19 cellular contexts compared by ENCODE assay signal in the genomic region with DNA sequence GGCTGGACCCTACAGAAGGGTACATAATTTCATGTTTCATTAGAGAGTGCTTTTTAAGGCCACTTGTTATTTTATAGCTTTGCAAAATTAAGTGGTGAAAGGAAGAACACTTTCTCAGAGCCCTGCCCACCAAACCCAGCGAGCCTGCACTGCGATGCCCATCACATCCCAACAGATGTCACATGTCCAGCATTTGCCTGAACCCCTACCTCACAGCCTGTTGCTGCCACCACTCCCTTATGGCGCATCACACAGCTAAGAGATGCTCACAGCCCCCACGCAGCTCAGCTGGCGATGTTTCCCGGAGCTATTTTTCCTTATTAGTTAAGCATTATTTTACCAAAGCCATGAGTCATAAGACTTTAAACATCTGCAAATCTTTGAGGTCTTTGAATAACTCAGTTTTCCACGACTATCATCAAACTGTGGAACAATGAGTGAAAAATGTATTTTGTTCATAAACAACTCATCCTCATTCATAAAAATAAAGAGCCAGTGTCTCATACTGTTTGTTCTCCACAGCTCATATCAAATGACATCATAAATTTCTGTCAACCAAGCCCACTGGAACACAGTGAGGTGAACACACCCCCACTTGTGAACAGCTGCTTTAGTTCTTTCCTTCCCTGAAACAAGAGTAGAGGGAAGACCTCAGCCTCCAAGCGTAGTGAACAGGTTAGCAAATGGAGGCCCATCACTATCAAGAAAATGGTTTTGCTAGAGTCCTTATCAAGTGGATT.
"Had no signal": no experiment of that assay in that cellular context is flagged by ENCODE, and none has a peak within 500 bp of the region (broad histone marks: within the 10 kb centered on the region; RNA-seq: fewer than 3 reads in every experiment).

No MANE protein-coding gene starts in this region.

- H3K27me3 Mint-ChIP-seq: activated CD4-positive, alpha-beta T cell treated with anti-CD3 and anti-CD28 coated beads for 36 hours; activated naive CD8-positive, alpha-beta T cell treated with anti-CD3 and anti-CD28 coated beads, Interleukin-2, amount 10 ng/mL, durations not matched to agents 7 days and 5 days; activated T-helper 17 cell treated with anti-CD3 and anti-CD28 coated beads, Interleukin-2, amount 50 U/mL, for 72 hours; memory B cell; naive B cell; stimulated activated memory B cell treated with anti-CD40 and anti-IgM and Interleukin-4, amounts not matched to agents 10 μg/mL and 1 μg/mL and 100 μg/mL, for 72 hours had no signal

- ATAC-seq: activated CD4-positive, alpha-beta T cell treated with anti-CD3 and anti-CD28 coated beads for 36 hours; activated T-helper 17 cell treated with anti-CD3 and anti-CD28 coated beads, Interleukin-2, amount 50 U/mL, for 72 hours; body of pancreas; effector memory CD8-positive, alpha-beta T cell; foreskin keratinocyte; psoas muscle; right cardiac atrium; stimulated activated memory B cell treated with anti-CD40 and anti-IgM and Interleukin-4, amounts not matched to agents 10 μg/mL and 1 μg/mL and 100 μg/mL, for 72 hours; WTC11 had no signal

- H3K36me3 ChIP-seq: ovary, thoracic aorta had no signal

- DNase-seq: activated CD4-positive, alpha-beta memory T cell treated with anti-CD3 and anti-CD28 coated beads for 36 hours; activated CD4-positive, alpha-beta T cell treated with anti-CD3 and anti-CD28 coated beads for 36 hours; activated naive CD4-positive, alpha-beta T cell; activated naive CD8-positive, alpha-beta T cell treated with anti-CD3 and anti-CD28 coated beads, Interleukin-2, amount 10 ng/mL, durations not matched to agents 7 days and 5 days; body of pancreas; effector memory CD8-positive, alpha-beta T cell; foreskin keratinocyte; naive B cell; ovary; psoas muscle; right cardiac atrium; stimulated activated CD4-positive, alpha-beta T cell treated with anti-CD3 and anti-CD28 coated beads, Interleukin-4, amount 100 ng/mL, for 4 hours had no signal

- H3K27ac ChIP-seq: body of pancreas, foreskin keratinocyte, hepatocyte, ovary, psoas muscle, thoracic aorta had no signal

- H3K27ac Mint-ChIP-seq: activated CD4-positive, alpha-beta memory T cell treated with anti-CD3 and anti-CD28 coated beads for 36 hours; activated CD4-positive, alpha-beta T cell treated with anti-CD3 and anti-CD28 coated beads for 36 hours; activated naive CD8-positive, alpha-beta T cell treated with anti-CD3 and anti-CD28 coated beads, Interleukin-2, amount 10 ng/mL, durations not matched to agents 7 days and 5 days; activated T-helper 17 cell treated with anti-CD3 and anti-CD28 coated beads, Interleukin-2, amount 50 U/mL, for 72 hours; effector memory CD8-positive, alpha-beta T cell; stimulated activated memory B cell treated with anti-CD40 and anti-IgM and Interleukin-4, amounts not matched to agents 10 μg/mL and 1 μg/mL and 100 μg/mL, for 72 hours; WTC11 had no signal

- H3K9me3 ChIP-seq: ovary, psoas muscle, thoracic aorta had no signal

- H3K27me3 ChIP-seq: body of pancreas, hepatocyte, ovary had no signal

- H3K4me1 ChIP-seq: foreskin keratinocyte, psoas muscle had no signal

- H3K4me3 ChIP-seq: body of pancreas, hepatocyte, ovary, psoas muscle, smooth muscle cell, thoracic aorta had no signal

- H3K9me3 Mint-ChIP-seq: activated CD4-positive, alpha-beta memory T cell treated with anti-CD3 and anti-CD28 coated beads for 36 hours; activated naive CD8-positive, alpha-beta T cell treated with anti-CD3 and anti-CD28 coated beads, Interleukin-2, amount 10 ng/mL, durations not matched to agents 7 days and 5 days; activated T-helper 17 cell treated with anti-CD3 and anti-CD28 coated beads, Interleukin-2, amount 50 U/mL, for 72 hours; effector memory CD8-positive, alpha-beta T cell; memory B cell; stimulated activated memory B cell treated with anti-CD40 and anti-IgM and Interleukin-4, amounts not matched to agents 10 μg/mL and 1 μg/mL and 100 μg/mL, for 72 hours had no signal

- H3K4me3 Mint-ChIP-seq: activated CD4-positive, alpha-beta memory T cell treated with anti-CD3 and anti-CD28 coated beads for 36 hours; activated CD4-positive, alpha-beta T cell treated with anti-CD3 and anti-CD28 coated beads for 36 hours; activated naive CD8-positive, alpha-beta T cell treated with anti-CD3 and anti-CD28 coated beads, Interleukin-2, amount 10 ng/mL, durations not matched to agents 7 days and 5 days; activated T-helper 17 cell treated with anti-CD3 and anti-CD28 coated beads, Interleukin-2, amount 50 U/mL, for 72 hours; effector memory CD8-positive, alpha-beta T cell; memory B cell; naive B cell; stimulated activated memory B cell treated with anti-CD40 and anti-IgM and Interleukin-4, amounts not matched to agents 10 μg/mL and 1 μg/mL and 100 μg/mL, for 72 hours; WTC11 had no signal

- H3K4me1 Mint-ChIP-seq: activated CD4-positive, alpha-beta T cell treated with anti-CD3 and anti-CD28 coated beads for 36 hours; activated naive CD8-positive, alpha-beta T cell treated with anti-CD3 and anti-CD28 coated beads, Interleukin-2, amount 10 ng/mL, durations not matched to agents 7 days and 5 days; activated T-helper 17 cell treated with anti-CD3 and anti-CD28 coated beads, Interleukin-2, amount 50 U/mL, for 72 hours had no signal
